In the genomic region with DNA sequence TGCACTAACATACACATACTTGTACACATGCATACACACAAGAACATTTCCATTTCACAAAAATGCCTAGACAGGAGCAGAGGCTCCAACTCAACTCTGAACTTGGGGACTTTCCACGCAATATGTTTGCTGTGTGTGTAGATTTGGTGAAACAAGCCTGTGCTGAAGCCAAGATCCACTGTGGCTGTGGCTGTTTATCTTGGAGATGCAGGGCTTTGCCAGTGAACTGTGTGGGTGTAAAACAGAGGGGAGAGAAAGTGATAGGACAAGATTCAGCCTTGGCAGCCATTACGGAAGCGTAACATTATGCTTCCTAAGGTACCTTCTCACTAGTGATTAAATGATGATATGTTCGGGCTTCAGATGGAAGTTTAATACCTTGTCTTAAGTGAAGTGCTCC, we compare ENCODE assay signal across 3 cellular contexts.
TF ChIP-seq lines count a peak whose summit lies in the region.

No MANE protein-coding gene starts in this region.

TF ChIP-seq in liver, 16 proteins besides CTCF, POLR2A, EP300 and RAD21:
- TF ChIP-seq FOXA1 (IDR thresholded peaks at IDR 0.05) = no peak
- TF ChIP-seq, protein P1, sequence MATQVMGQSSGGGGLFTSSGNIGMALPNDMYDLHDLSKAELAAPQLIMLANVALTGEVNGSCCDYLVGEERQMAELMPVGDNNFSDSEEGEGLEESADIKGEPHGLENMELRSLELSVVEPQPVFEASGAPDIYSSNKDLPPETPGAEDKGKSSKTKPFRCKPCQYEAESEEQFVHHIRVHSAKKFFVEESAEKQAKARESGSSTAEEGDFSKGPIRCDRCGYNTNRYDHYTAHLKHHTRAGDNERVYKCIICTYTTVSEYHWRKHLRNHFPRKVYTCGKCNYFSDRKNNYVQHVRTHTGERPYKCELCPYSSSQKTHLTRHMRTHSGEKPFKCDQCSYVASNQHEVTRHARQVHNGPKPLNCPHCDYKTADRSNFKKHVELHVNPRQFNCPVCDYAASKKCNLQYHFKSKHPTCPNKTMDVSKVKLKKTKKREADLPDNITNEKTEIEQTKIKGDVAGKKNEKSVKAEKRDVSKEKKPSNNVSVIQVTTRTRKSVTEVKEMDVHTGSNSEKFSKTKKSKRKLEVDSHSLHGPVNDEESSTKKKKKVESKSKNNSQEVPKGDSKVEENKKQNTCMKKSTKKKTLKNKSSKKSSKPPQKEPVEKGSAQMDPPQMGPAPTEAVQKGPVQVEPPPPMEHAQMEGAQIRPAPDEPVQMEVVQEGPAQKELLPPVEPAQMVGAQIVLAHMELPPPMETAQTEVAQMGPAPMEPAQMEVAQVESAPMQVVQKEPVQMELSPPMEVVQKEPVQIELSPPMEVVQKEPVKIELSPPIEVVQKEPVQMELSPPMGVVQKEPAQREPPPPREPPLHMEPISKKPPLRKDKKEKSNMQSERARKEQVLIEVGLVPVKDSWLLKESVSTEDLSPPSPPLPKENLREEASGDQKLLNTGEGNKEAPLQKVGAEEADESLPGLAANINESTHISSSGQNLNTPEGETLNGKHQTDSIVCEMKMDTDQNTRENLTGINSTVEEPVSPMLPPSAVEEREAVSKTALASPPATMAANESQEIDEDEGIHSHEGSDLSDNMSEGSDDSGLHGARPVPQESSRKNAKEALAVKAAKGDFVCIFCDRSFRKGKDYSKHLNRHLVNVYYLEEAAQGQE (IDR thresholded peaks at IDR 0.05) = no peak
- peak; percentile 51 for TF ChIP-seq FOXA2 (IDR thresholded peaks at IDR 0.05)
- TF ChIP-seq, protein P2, sequence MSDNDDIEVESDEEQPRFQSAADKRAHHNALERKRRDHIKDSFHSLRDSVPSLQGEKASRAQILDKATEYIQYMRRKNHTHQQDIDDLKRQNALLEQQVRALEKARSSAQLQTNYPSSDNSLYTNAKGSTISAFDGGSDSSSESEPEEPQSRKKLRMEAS (IDR thresholded peaks at IDR 0.05) = no peak
- TF ChIP-seq EGR1 (IDR thresholded peaks at IDR 0.05; ENCODE audit: low read depth in 2 of 2) = peak in 1 of 2 donors; percentile 83
- no peak for TF ChIP-seq TAF1 (conservative IDR thresholded peaks at IDR 0.05)
- TF ChIP-seq, protein P3, sequence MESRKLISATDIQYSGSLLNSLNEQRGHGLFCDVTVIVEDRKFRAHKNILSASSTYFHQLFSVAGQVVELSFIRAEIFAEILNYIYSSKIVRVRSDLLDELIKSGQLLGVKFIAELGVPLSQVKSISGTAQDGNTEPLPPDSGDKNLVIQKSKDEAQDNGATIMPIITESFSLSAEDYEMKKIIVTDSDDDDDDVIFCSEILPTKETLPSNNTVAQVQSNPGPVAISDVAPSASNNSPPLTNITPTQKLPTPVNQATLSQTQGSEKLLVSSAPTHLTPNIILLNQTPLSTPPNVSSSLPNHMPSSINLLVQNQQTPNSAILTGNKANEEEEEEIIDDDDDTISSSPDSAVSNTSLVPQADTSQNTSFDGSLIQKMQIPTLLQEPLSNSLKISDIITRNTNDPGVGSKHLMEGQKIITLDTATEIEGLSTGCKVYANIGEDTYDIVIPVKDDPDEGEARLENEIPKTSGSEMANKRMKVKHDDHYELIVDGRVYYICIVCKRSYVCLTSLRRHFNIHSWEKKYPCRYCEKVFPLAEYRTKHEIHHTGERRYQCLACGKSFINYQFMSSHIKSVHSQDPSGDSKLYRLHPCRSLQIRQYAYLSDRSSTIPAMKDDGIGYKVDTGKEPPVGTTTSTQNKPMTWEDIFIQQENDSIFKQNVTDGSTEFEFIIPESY (IDR thresholded peaks at IDR 0.05) = no peak
- no peak for TF ChIP-seq JUND (IDR thresholded peaks at IDR 0.05)
- TF ChIP-seq, protein P4, sequence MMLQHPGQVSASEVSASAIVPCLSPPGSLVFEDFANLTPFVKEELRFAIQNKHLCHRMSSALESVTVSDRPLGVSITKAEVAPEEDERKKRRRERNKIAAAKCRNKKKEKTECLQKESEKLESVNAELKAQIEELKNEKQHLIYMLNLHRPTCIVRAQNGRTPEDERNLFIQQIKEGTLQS (IDR thresholded peaks at IDR 0.05) = no peak
- peak; percentile 37 to 64 for TF ChIP-seq HNF4A (conservative IDR thresholded peaks at IDR 0.05)
- TF ChIP-seq NR2F2 (IDR thresholded peaks at IDR 0.05) = no peak
- TF ChIP-seq YY1 (IDR thresholded peaks at IDR 0.05) = peak; percentile 79
- TF ChIP-seq HNF4G (IDR thresholded peaks at IDR 0.05) = no peak
- TF ChIP-seq GABPA (IDR thresholded peaks at IDR 0.05 in 1 of 2, conservative IDR thresholded peaks at IDR 0.05 in 1 of 2) = no peak
- TF ChIP-seq RXRA (IDR thresholded peaks at IDR 0.05) = peak in 1 of 2 donors; percentile 65
- peak; percentile 11 for TF ChIP-seq SP1 (IDR thresholded peaks at IDR 0.05)

TF ChIP-seq in HepG2, 621 proteins besides CTCF, POLR2A, EP300 and RAD21 (continues in another document):
- TF ChIP-seq ZBTB20 (CRISPR knock-in tag; IDR thresholded peaks at IDR 0.05; ENCODE audit: borderline replicate concordance, low read depth) (no peak), ETV6 (CRISPR knock-in tag; conservative IDR thresholded peaks at IDR 0.05) (no peak), KDM4B (CRISPR knock-in tag; IDR thresholded peaks at IDR 0.05) (no peak), GATAD2A (CRISPR knock-in tag; IDR thresholded peaks at IDR 0.05) (no peak), NFATC3 (CRISPR knock-in tag; IDR thresholded peaks at IDR 0.05) (no peak), CBFB (CRISPR knock-in tag; IDR thresholded peaks at IDR 0.05) (no peak), ZNF121 (CRISPR knock-in tag; IDR thresholded peaks at IDR 0.05) (no peak), ZNF253 (CRISPR knock-in tag; IDR thresholded peaks at IDR 0.05; ENCODE audit: borderline replicate concordance) (no peak), SAP130 (CRISPR knock-in tag; IDR thresholded peaks at IDR 0.05; ENCODE audit: low read depth) (no peak), ZNF10 (CRISPR knock-in tag; IDR thresholded peaks at IDR 0.05; ENCODE audit: borderline replicate concordance, low read depth) (no peak)
- TF ChIP-seq, protein P5, sequence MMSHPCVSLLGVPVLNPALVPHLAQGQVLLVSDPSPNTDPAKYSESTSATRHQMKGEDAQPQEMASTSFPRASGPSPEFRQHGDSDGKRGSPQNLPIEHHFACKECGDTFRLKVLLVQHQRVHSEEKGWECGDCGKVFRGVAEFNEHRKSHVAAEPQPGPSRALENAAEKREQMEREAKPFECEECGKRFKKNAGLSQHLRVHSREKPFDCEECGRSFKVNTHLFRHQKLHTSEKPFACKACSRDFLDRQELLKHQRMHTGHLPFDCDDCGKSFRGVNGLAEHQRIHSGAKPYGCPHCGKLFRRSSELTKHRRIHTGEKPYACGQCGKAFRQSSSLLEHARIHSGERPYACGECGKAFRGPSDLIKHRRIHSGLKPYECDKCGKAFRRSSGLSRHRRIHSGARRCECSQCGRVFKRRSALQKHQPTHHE (CRISPR knock-in tag; IDR thresholded peaks at IDR 0.05; ENCODE audit: borderline replicate concordance) = no peak
- TF ChIP-seq, protein P6, sequence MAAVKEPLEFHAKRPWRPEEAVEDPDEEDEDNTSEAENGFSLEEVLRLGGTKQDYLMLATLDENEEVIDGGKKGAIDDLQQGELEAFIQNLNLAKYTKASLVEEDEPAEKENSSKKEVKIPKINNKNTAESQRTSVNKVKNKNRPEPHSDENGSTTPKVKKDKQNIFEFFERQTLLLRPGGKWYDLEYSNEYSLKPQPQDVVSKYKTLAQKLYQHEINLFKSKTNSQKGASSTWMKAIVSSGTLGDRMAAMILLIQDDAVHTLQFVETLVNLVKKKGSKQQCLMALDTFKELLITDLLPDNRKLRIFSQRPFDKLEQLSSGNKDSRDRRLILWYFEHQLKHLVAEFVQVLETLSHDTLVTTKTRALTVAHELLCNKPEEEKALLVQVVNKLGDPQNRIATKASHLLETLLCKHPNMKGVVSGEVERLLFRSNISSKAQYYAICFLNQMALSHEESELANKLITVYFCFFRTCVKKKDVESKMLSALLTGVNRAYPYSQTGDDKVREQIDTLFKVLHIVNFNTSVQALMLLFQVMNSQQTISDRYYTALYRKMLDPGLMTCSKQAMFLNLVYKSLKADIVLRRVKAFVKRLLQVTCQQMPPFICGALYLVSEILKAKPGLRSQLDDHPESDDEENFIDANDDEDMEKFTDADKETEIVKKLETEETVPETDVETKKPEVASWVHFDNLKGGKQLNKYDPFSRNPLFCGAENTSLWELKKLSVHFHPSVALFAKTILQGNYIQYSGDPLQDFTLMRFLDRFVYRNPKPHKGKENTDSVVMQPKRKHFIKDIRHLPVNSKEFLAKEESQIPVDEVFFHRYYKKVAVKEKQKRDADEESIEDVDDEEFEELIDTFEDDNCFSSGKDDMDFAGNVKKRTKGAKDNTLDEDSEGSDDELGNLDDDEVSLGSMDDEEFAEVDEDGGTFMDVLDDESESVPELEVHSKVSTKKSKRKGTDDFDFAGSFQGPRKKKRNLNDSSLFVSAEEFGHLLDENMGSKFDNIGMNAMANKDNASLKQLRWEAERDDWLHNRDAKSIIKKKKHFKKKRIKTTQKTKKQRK (IDR thresholded peaks at IDR 0.05; ENCODE audit: low read length) = no peak
- TF ChIP-seq, protein P7, sequence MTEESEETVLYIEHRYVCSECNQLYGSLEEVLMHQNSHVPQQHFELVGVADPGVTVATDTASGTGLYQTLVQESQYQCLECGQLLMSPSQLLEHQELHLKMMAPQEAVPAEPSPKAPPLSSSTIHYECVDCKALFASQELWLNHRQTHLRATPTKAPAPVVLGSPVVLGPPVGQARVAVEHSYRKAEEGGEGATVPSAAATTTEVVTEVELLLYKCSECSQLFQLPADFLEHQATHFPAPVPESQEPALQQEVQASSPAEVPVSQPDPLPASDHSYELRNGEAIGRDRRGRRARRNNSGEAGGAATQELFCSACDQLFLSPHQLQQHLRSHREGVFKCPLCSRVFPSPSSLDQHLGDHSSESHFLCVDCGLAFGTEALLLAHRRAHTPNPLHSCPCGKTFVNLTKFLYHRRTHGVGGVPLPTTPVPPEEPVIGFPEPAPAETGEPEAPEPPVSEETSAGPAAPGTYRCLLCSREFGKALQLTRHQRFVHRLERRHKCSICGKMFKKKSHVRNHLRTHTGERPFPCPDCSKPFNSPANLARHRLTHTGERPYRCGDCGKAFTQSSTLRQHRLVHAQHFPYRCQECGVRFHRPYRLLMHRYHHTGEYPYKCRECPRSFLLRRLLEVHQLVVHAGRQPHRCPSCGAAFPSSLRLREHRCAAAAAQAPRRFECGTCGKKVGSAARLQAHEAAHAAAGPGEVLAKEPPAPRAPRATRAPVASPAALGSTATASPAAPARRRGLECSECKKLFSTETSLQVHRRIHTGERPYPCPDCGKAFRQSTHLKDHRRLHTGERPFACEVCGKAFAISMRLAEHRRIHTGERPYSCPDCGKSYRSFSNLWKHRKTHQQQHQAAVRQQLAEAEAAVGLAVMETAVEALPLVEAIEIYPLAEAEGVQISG (CRISPR knock-in tag; IDR thresholded peaks at IDR 0.05) = no peak

TF ChIP-seq in K562, 482 proteins besides CTCF, POLR2A, EP300 and RAD21:
- TF ChIP-seq TEAD4 (IDR thresholded peaks at IDR 0.05; ENCODE audit: low read length) (peak; percentile 42; the same call in 1 of the 2 replicates), TEAD4 (CRISPR knock-in tag; IDR thresholded peaks at IDR 0.05; ENCODE audit: borderline replicate concordance) (no peak), TCF3 (CRISPR knock-in tag; IDR thresholded peaks at IDR 0.05) (peak; percentile 78), NFIC (IDR thresholded peaks at IDR 0.05) (peak; percentile 35; the same call in 1 of the 2 replicates), CREM (IDR thresholded peaks at IDR 0.05; ENCODE audit: low read depth) (0 out of 2 replicates have a peak, but pooled peaks have one; percentile 15), POLR2AphosphoS5 (IDR thresholded peaks at IDR 0.05; ENCODE audit: control insufficient read depth, insufficient read depth, low read depth, low read length) (peak; percentile 51; the same call in 1 of the 2 replicates), PPARD (CRISPR knock-in tag; IDR thresholded peaks at IDR 0.05) (no peak), CBFA2T2 (conservative IDR thresholded peaks at IDR 0.05) (peak; percentile 52), ZNF217 (CRISPR knock-in tag; IDR thresholded peaks at IDR 0.05) (no peak), ARID1B (IDR thresholded peaks at IDR 0.05) (peak; percentile 57), DPF2 (IDR thresholded peaks at IDR 0.05) (peak; percentile 55; the same call in 1 of the 2 replicates), WHSC1 (IDR thresholded peaks at IDR 0.05; ENCODE audit: low read length) (no peak), STAT5A (IDR thresholded peaks at IDR 0.05; ENCODE audit: borderline replicate concordance, low read length) (peak; percentile 12; the same call in 1 of the 2 replicates), CBFA2T3 (IDR thresholded peaks at IDR 0.05) (peak; percentile 80), NCOR1 (IDR thresholded peaks at IDR 0.05) (peak; percentile 50; the same call in 1 of the 2 replicates), YY1 (IDR thresholded peaks at IDR 0.05; ENCODE audit: borderline replicate concordance in 1 of 3, control insufficient read depth in 1 of 3, extremely low read depth in 1 of 3, insufficient read depth in 3 of 3, insufficient read length in 1 of 3, insufficient replicate concordance in 2 of 3, low read depth in 1 of 3, low read length in 2 of 3) (peak in 1 of 3 experiments; percentile 77), EGR1 (conservative IDR thresholded peaks at IDR 0.05) (peak; percentile 89), KLF16 (IDR thresholded peaks at IDR 0.05) (peak; percentile 16; the same call in 1 of the 2 replicates)
- TF ChIP-seq, protein P8, sequence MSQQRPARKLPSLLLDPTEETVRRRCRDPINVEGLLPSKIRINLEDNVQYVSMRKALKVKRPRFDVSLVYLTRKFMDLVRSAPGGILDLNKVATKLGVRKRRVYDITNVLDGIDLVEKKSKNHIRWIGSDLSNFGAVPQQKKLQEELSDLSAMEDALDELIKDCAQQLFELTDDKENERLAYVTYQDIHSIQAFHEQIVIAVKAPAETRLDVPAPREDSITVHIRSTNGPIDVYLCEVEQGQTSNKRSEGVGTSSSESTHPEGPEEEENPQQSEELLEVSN (IDR thresholded peaks at IDR 0.05; ENCODE audit: borderline replicate concordance in 1 of 2, extremely low read depth in 1 of 2, insufficient read depth in 1 of 2, insufficient read length in 1 of 2, low read depth in 1 of 2, low read length in 1 of 2, poor library complexity in 1 of 2, severe bottlenecking in 1 of 2) = no peak
